In the genomic region with DNA sequence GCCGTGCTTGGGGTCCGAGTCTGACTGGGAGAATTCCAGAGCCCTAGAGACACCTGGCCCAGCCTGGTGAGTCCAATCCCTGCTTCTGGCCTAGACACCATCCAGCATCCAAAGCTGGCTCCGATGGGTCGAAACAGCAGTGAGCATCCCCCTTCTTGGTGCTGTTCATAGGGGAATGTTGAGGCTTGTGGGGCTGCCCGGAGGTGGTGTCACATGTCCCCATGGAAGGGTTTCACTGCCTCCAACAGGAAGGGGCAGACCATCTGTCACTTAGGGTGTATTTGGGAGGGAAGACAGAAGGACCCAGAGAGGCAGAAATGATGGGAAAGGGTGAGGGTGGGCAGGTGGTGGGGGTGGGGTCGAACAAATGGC, we compare ENCODE assay signal across 7 cellular contexts. TPM values are rescaled to one million over a fixed set of nuclear protein-coding genes. Genes with fewer than 3 reads are reported as not detected.
DNase-seq lines count a peak whose midpoint lies in the region; ATAC-seq and TF ChIP-seq lines count a peak whose summit lies in the region.

No MANE protein-coding gene starts in this region.

- H3K9me3 Mint-ChIP-seq in HFFc6 (no peaks in the 10 kb centered on the region), immature natural killer cell (no peaks in the 10 kb centered on the region)
- H3K9me3 Mint-ChIP-seq in stimulated activated memory B cell treated with anti-CD40 and anti-IgM and Interleukin-4, amounts not matched to agents 10 μg/mL and 1 μg/mL and 100 μg/mL, for 72 hours = no peaks in the 10 kb centered on the region

- H3K4me3 Mint-ChIP-seq in HFFc6 (no peak overlapping the region), T-helper 17 cell (no peak overlapping the region), immature natural killer cell (no peak overlapping the region)
- no peak overlapping the region for H3K4me3 Mint-ChIP-seq in stimulated activated memory B cell treated with anti-CD40 and anti-IgM and Interleukin-4, amounts not matched to agents 10 μg/mL and 1 μg/mL and 100 μg/mL, for 72 hours

- H3K27ac Mint-ChIP-seq in HFFc6 (peak overlapping the region; percentile 86), T-helper 17 cell (peak overlapping the region; percentile 94), immature natural killer cell (peak overlapping the region in 5 of 6 donors; percentile 41 to 90 (median 80))
- peak overlapping the region; percentile 40 for H3K27ac Mint-ChIP-seq in stimulated activated memory B cell treated with anti-CD40 and anti-IgM and Interleukin-4, amounts not matched to agents 10 μg/mL and 1 μg/mL and 100 μg/mL, for 72 hours

- H3K27me3 Mint-ChIP-seq in HFFc6 (ENCODE audit: insufficient read depth) (peaks cover 2% of the 10 kb centered on the region), T-helper 17 cell (no peaks in the 10 kb centered on the region), immature natural killer cell (ENCODE audit: low read depth in 3 of 3) (peaks cover 4 to 10% (median 6%) of the 10 kb centered on the region in 3 donors)
- H3K27me3 Mint-ChIP-seq in stimulated activated memory B cell treated with anti-CD40 and anti-IgM and Interleukin-4, amounts not matched to agents 10 μg/mL and 1 μg/mL and 100 μg/mL, for 72 hours = peaks cover 12% of the 10 kb centered on the region

- TF ChIP-seq CTCF in HFFc6 (IDR thresholded peaks at IDR 0.05) = no peak

- H3K9me3 ChIP-seq in T-helper 17 cell (ENCODE audit: control insufficient read depth, low read length, poor library complexity, severe bottlenecking) = no peaks in the 10 kb centered on the region

- H3K4me1 Mint-ChIP-seq in HFFc6 (ENCODE audit: low read depth) = peaks cover 37% of the 10 kb centered on the region
- H3K4me1 Mint-ChIP-seq in T-helper 17 cell = peaks cover 32% of the 10 kb centered on the region
- peaks cover 38 to 46% of the 10 kb centered on the region in 2 donors for H3K4me1 Mint-ChIP-seq in immature natural killer cell
- peaks cover 53% of the 10 kb centered on the region for H3K4me1 Mint-ChIP-seq in stimulated activated memory B cell treated with anti-CD40 and anti-IgM and Interleukin-4, amounts not matched to agents 10 μg/mL and 1 μg/mL and 100 μg/mL, for 72 hours

- ATAC-seq in T-helper 17 cell (no peak), HG02759 (IDR thresholded peaks at IDR 0.05; ENCODE audit: unreplicated experiment) (no peak)
- no peak for ATAC-seq in stimulated activated memory B cell treated with anti-CD40 and anti-IgM and Interleukin-4, amounts not matched to agents 10 μg/mL and 1 μg/mL and 100 μg/mL, for 72 hours

- H3K36me3 Mint-ChIP-seq in HFFc6 (ENCODE audit: low read depth) (no peaks in the 10 kb centered on the region), T-helper 17 cell (ENCODE audit: low read depth) (no peaks in the 10 kb centered on the region), immature natural killer cell (no peaks in the 10 kb centered on the region)
- H3K36me3 Mint-ChIP-seq in stimulated activated memory B cell treated with anti-CD40 and anti-IgM and Interleukin-4, amounts not matched to agents 10 μg/mL and 1 μg/mL and 100 μg/mL, for 72 hours = no peaks in the 10 kb centered on the region

- DNase-seq in HFFc6 (no peak), T-helper 17 cell (no peak), immature natural killer cell (no peak), NK-92 (lab: John Stamatoyannopoulos, UW; ENCODE audit: unreplicated experiment) (no peak), pons (ENCODE audit: low spot score) (no peak)

RNA-seq across cellular contexts. Expression of a gene that starts 13.9 kb away (rescaled TPM):
- under 1 TPM in 2 of 6 experiments, not detected in 4; 0.14 to 0.20 TPM for total RNA-seq in HFFc6 (2021; fragmentation: NEBNext Ultra II Directional; extraction: Animal tissue kit (Norgen Biotek cat#: 25700))
- not detected for total RNA-seq in T-helper 17 cell
- polyA plus RNA-seq in immature natural killer cell = not detected

RNA-seq across cellular contexts. Expression of a gene that starts 19.0 kb away (rescaled TPM):
- 10 to 100 TPM; 81.6 to 90.0 (median 87.7) TPM for total RNA-seq in HFFc6 (2021; fragmentation: NEBNext Ultra II Directional; extraction: Animal tissue kit (Norgen Biotek cat#: 25700))
- 10 to 100 TPM; 27.0 to 27.8 TPM for total RNA-seq in T-helper 17 cell
- polyA plus RNA-seq in immature natural killer cell = 10 to 100 TPM; 33.8 to 41.3 (median 35.8) TPM

RNA-seq across cellular contexts. Expression of a gene that starts 34.9 kb away (rescaled TPM):
- 10 to 100 TPM; 28.9 to 33.1 (median 30.6) TPM for total RNA-seq in HFFc6 (2021; fragmentation: NEBNext Ultra II Directional; extraction: Animal tissue kit (Norgen Biotek cat#: 25700))
- total RNA-seq in T-helper 17 cell = 10 to 100 TPM; 21.9 to 28.7 TPM
- 10 to 100 TPM; 13.9 to 26.6 (median 19.9) TPM for polyA plus RNA-seq in immature natural killer cell

RNA-seq across cellular contexts. Expression of a gene that starts 58.4 kb away (rescaled TPM):
- 100 to 1,000 TPM in 4 of 6 experiments, 10 to 100 TPM in 2; 34.0 to 113 (median 102) TPM for total RNA-seq in HFFc6 (2021; fragmentation: NEBNext Ultra II Directional; extraction: Animal tissue kit (Norgen Biotek cat#: 25700))
- total RNA-seq in T-helper 17 cell = not detected
- polyA plus RNA-seq in immature natural killer cell = under 1 TPM in 1 of 3 donors, not detected in 2; 0.18 TPM

Comparison
In these comparisons a context has a peak if more than half of its experiments do, and no peak if none do; other contexts are left out.
1. H3K27ac Mint-ChIP-seq: peak in every context shown above with its lines; median percentile 94 in T-helper 17 cell; 86 in HFFc6; 80 in immature natural killer cell; 40 in stimulated activated memory B cell treated with anti-CD40 and anti-IgM and Interleukin-4, amounts not matched to agents 10 μg/mL and 1 μg/mL and 100 μg/mL, for 72 hours.